3 cellular contexts compared by ENCODE assay signal in the genomic region with DNA sequence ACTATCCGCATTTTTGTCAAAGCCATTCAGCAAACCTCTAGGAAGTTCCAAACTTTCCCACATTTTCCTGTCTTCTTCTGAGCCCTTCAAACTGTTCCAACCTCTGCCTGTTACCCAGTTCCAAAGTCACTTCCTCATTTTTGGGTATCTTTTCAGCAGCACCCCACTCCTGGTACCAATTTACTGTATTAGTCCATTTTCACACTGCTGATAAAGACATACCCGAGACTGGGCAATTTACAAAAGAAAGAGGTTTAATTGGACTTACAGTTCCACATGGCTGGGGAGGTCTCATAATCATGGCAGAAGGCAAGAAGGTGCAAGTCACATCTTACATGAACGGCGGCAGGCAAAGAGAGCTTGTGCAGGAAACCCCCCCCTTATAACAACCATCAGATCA.
DNase-seq lines count a peak whose midpoint lies in the region; ATAC-seq, FAIRE-seq and TF ChIP-seq lines count a peak whose summit lies in the region.
"Not testable (repeated sequence)": the region's sequence is repeated elsewhere in the genome, so short reads cannot be mapped to it uniquely, and the experiment has no call there.

No MANE protein-coding gene starts in this region.

- H3K27me3 ChIP-seq in K562 (ENCODE audit: control insufficient read depth in 2 of 2, insufficient read depth in 2 of 2, low read length in 2 of 2) = not testable (repeated sequence)

- H2AFZ ChIP-seq in K562 (ENCODE audit: low read depth, low read length) = not testable (repeated sequence)

- TF ChIP-seq EP300 in K562 (IDR thresholded peaks at IDR 0.05; ENCODE audit: low read length) = not testable (repeated sequence)

- not testable (repeated sequence) for H3K27me3 Mint-ChIP-seq in MCF 10A (ENCODE audit: insufficient read depth, unreplicated experiment)

- TF ChIP-seq RAD21 in K562 (CRISPR knock-in tag; conservative IDR thresholded peaks at IDR 0.05 in 1 of 2, IDR thresholded peaks at IDR 0.05 in 1 of 2) = not testable (repeated sequence)

- H3K79me2 ChIP-seq in K562 (ENCODE audit: control insufficient read depth, insufficient read depth, low read length) = not testable (repeated sequence)

- not testable (repeated sequence) for H3K4me1 Mint-ChIP-seq in MCF 10A (ENCODE audit: insufficient read depth, unreplicated experiment)

- TF ChIP-seq POLR2A in K562 (conservative IDR thresholded peaks at IDR 0.05) = not testable (repeated sequence)

- CTCF ChIA-PET in HEK293 (lab: Yijun Ruan, JAX); K562 (lab: Yijun Ruan, JAX; ENCODE audit: low intra/inter-chr PET ratio); MCF 10A (lab: Yijun Ruan, JAX): not testable (repeated sequence)

- not testable (repeated sequence) for H4K20me1 ChIP-seq in K562 (replicated peaks; ENCODE audit: control insufficient read depth, insufficient read depth, low read length)

- intact Hi-C loops in K562 (cut with micrococcal nuclease); MCF 10A (cut with micrococcal nuclease): not testable (repeated sequence)

- not testable (repeated sequence) for FAIRE-seq in K562 (lab: Jason Lieb, UNC)

- not testable (repeated sequence) for TF ChIP-seq CTCF in HEK293 (tag by site-specific recombination; IDR thresholded peaks at IDR 0.05); K562 (IDR thresholded peaks at IDR 0.05 in 2 of 3, conservative IDR thresholded peaks at IDR 0.05 in 1 of 3; ENCODE audit: insufficient read depth in 2 of 3, low read depth in 1 of 3, low read length in 3 of 3); MCF 10A (IDR thresholded peaks at IDR 0.05; ENCODE audit: unreplicated experiment)

- H3K9ac ChIP-seq in K562 (ENCODE audit: insufficient read depth in 1 of 2, low read depth in 2 of 2, low read length in 2 of 2) = not testable (repeated sequence)

- H3K4me3 ChIP-seq in HEK293 (ENCODE audit: low read depth, low read length); K562: not testable (repeated sequence)

- H3K9me3 ChIP-seq in HEK293 (ENCODE audit: control insufficient read depth, insufficient read depth, low read depth, low read length); K562 (replicated peaks; ENCODE audit: control insufficient read depth, insufficient read depth, low read depth, low read length): not testable (repeated sequence)

- not testable (repeated sequence) for H3K27ac ChIP-seq in HEK293 (ENCODE audit: extremely low read depth, low read depth, low read length); K562 (ENCODE audit: extremely low read depth, low read depth, low read length)

- in situ Hi-C loops in K562 (cut with MboI) = not testable (repeated sequence)

- not testable (repeated sequence) for BruUV-seq in K562 (replicated peaks; lab: Mats Ljungman, UMichigan); MCF 10A (replicated peaks; lab: Mats Ljungman, UMichigan)

- not testable (repeated sequence) for H3K4me3 Mint-ChIP-seq in MCF 10A (ENCODE audit: unreplicated experiment)

- peaks cover 13% of the 10 kb centered on the region for H3K9me3 Mint-ChIP-seq in MCF 10A (ENCODE audit: unreplicated experiment)

- not testable (repeated sequence) for H3K4me1 ChIP-seq in HEK293 (ENCODE audit: control insufficient read depth, insufficient read depth, low read length); K562 (replicated peaks in 1 of 2; ENCODE audit: control insufficient read depth in 2 of 2, insufficient read depth in 2 of 2, low read length in 2 of 2)

- 0% methylated on average over 3 of the region's 4 CpGs for WGBS in K562 (ENCODE audit: insufficient coverage, low coverage, missing lambda C conversion rate)

- not testable (repeated sequence) for DNase-seq in K562 (ENCODE audit: extremely low read depth in 1 of 4, low spot score in 3 of 4); MCF 10A (ENCODE audit: unreplicated experiment)

- H3K27ac Mint-ChIP-seq in MCF 10A (ENCODE audit: low read depth, unreplicated experiment) = peak overlapping the region; percentile 1

- not testable (repeated sequence) for ATAC-seq in K562

- H3K4me2 ChIP-seq in K562 (ENCODE audit: insufficient read depth, low read length) = not testable (repeated sequence)

- POLR2A ChIA-PET in HEK293 (lab: Yijun Ruan, JAX); K562 (lab: Yijun Ruan, JAX); MCF 10A (lab: Yijun Ruan, JAX): not testable (repeated sequence)

- H3K36me3 ChIP-seq in HEK293 (ENCODE audit: control insufficient read depth in 2 of 2, insufficient read depth in 1 of 2, low read length in 2 of 2); K562 (ENCODE audit: control insufficient read depth, insufficient read depth, low read length): not testable (repeated sequence)

- not testable (repeated sequence) for H3K9me1 ChIP-seq in K562 (ENCODE audit: control insufficient read depth, insufficient read depth, low read length)

- peaks cover 42% of the 10 kb centered on the region for H3K36me3 Mint-ChIP-seq in MCF 10A (ENCODE audit: insufficient read depth, unreplicated experiment)

TF ChIP-seq in HEK293, 187 proteins besides CTCF, POLR2A, EP300 and RAD21:
- peak; percentile 51; the same call in 1 of the 2 replicates for TF ChIP-seq ZNF707 (tag by site-specific recombination; IDR thresholded peaks at IDR 0.05)
TF ChIP-seq in HEK293: peak in this region for 1; not testable (repeated sequence) for 186.

TF ChIP-seq in K562, 482 proteins besides CTCF, POLR2A, EP300 and RAD21:
- peak; percentile 81 for TF ChIP-seq ZNF707 (CRISPR knock-in tag; conservative IDR thresholded peaks at IDR 0.05)
